In genomic region chr13:98629055-98629454, GRCh38 we compare ENCODE assay signal across 39 cellular contexts.
"Had no signal": no experiment of that assay in that cellular context is flagged by ENCODE, and none has a peak within 500 bp of the region (broad histone marks: within the 10 kb centered on the region; RNA-seq: fewer than 3 reads in every experiment).

No MANE protein-coding gene starts in this region.

- H3K4me3 ChIP-seq: adrenal gland, ascending aorta, breast epithelium, cardiac muscle cell had no signal

- H3K27ac Mint-ChIP-seq: activated naive CD4-positive, alpha-beta T cell treated with anti-CD3 and anti-CD28 coated beads for 36 hours; activated naive CD4-positive, alpha-beta T cell treated with anti-CD3 and anti-CD28 coated beads, Interleukin-2, amount 10 ng/mL, durations not matched to agents 7 days and 5 days; activated naive CD4-positive, alpha-beta T cell treated with anti-CD3 and anti-CD28 coated beads, Interleukin-2, amount 50 U/mL, for 24 hours; activated naive CD4-positive, alpha-beta T cell treated with anti-CD3 and anti-CD28 coated beads, Interleukin-2, amount 50 U/mL, for 72 hours; activated naive CD8-positive, alpha-beta T cell; activated naive CD8-positive, alpha-beta T cell treated with anti-CD3 and anti-CD28 coated beads for 36 hours; activated naive CD8-positive, alpha-beta T cell treated with anti-CD3 and anti-CD28 coated beads, Interleukin-2, amount 10 ng/mL, durations not matched to agents 7 days and 5 days; activated naive CD8-positive, alpha-beta T cell treated with anti-CD3 and anti-CD28 coated beads, Interleukin-2, amount 50 U/mL, for 24 hours; activated T-cell treated with anti-CD3 and anti-CD28 coated beads, Interleukin-2, amount 50 U/mL, for 24 hours; activated T-cell treated with anti-CD3 and anti-CD28 coated beads, Interleukin-2, amount 50 U/mL, for 72 hours; activated T-helper 1 cell treated with anti-CD3 and anti-CD28 coated beads, Interleukin-12 subunit alpha, Interleukin-12 subunit beta, Interleukin-2, Interleukin-4 antibody, amounts not matched to agents 30 ng/mL and 10 ng/mL and 1 ng/mL, durations not matched to agents 14 hours and 24 hours and 36 hours; activated T-helper 17 cell treated with anti-CD3 and anti-CD28 coated beads, Interleukin-2, amount 50 U/mL, for 72 hours; activated T-helper 2 cell treated with anti-CD3 and anti-CD28 coated beads, Interferon-gamma antibody, Interleukin-2, Interleukin-4, amounts not matched to agents 10 μg/mL and 5 μg/mL and 100 μg/mL, durations not matched to agents 14 hours and 24 hours and 36 hours; brain had no signal

- H3K27ac ChIP-seq: adrenal gland, ascending aorta, brain microvascular endothelial cell, breast epithelium, cardiac muscle cell had no signal

- H3K4me1 Mint-ChIP-seq: activated naive CD8-positive, alpha-beta T cell treated with anti-CD3 and anti-CD28 coated beads, Interleukin-2, amount 50 U/mL, for 24 hours had no signal

- H3K36me3 ChIP-seq: adrenal gland, ascending aorta, brain microvascular endothelial cell, breast epithelium, cardiac muscle cell had no signal

- H3K9me3 Mint-ChIP-seq: activated naive CD4-positive, alpha-beta T cell treated with anti-CD3 and anti-CD28 coated beads, Interleukin-2, amount 10 ng/mL, durations not matched to agents 7 days and 5 days; activated naive CD4-positive, alpha-beta T cell treated with anti-CD3 and anti-CD28 coated beads, Interleukin-2, amount 50 U/mL, for 24 hours; activated naive CD4-positive, alpha-beta T cell treated with anti-CD3 and anti-CD28 coated beads, Interleukin-2, amount 50 U/mL, for 72 hours; activated naive CD8-positive, alpha-beta T cell treated with anti-CD3 and anti-CD28 coated beads for 36 hours; activated naive CD8-positive, alpha-beta T cell treated with anti-CD3 and anti-CD28 coated beads, Interleukin-2, amount 10 ng/mL, durations not matched to agents 7 days and 5 days; activated naive CD8-positive, alpha-beta T cell treated with anti-CD3 and anti-CD28 coated beads, Interleukin-2, amount 50 U/mL, for 24 hours; activated T-cell treated with anti-CD3 and anti-CD28 coated beads, Interleukin-2, amount 50 U/mL, for 24 hours; activated T-cell treated with anti-CD3 and anti-CD28 coated beads, Interleukin-2, amount 50 U/mL, for 72 hours; activated T-helper 1 cell treated with anti-CD3 and anti-CD28 coated beads, Interleukin-12 subunit alpha, Interleukin-12 subunit beta, Interleukin-2, Interleukin-4 antibody, amounts not matched to agents 30 ng/mL and 10 ng/mL and 1 ng/mL, durations not matched to agents 14 hours and 24 hours and 36 hours; activated T-helper 17 cell treated with anti-CD3 and anti-CD28 coated beads, Interleukin-2, amount 50 U/mL, for 72 hours; activated T-helper 2 cell treated with anti-CD3 and anti-CD28 coated beads, Interferon-gamma antibody, Interleukin-2, Interleukin-4, amounts not matched to agents 10 μg/mL and 5 μg/mL and 100 μg/mL, durations not matched to agents 14 hours and 24 hours and 36 hours; central memory CD8-positive, alpha-beta T cell had no signal

- H3K9me3 ChIP-seq: adrenal gland, ascending aorta, breast epithelium had no signal

- H3K27me3 ChIP-seq: adrenal gland, ascending aorta, brain microvascular endothelial cell, breast epithelium, cardiac muscle cell had no signal

- H3K36me3 Mint-ChIP-seq: activated naive CD4-positive, alpha-beta T cell treated with anti-CD3 and anti-CD28 coated beads, Interleukin-2, amount 10 ng/mL, durations not matched to agents 7 days and 5 days; activated naive CD4-positive, alpha-beta T cell treated with anti-CD3 and anti-CD28 coated beads, Interleukin-2, amount 50 U/mL, for 72 hours; activated naive CD8-positive, alpha-beta T cell; activated naive CD8-positive, alpha-beta T cell treated with anti-CD3 and anti-CD28 coated beads for 36 hours; activated naive CD8-positive, alpha-beta T cell treated with anti-CD3 and anti-CD28 coated beads, Interleukin-2, amount 10 ng/mL, durations not matched to agents 7 days and 5 days; brain had no signal

- H3K27me3 Mint-ChIP-seq: activated naive CD8-positive, alpha-beta T cell; activated naive CD8-positive, alpha-beta T cell treated with anti-CD3 and anti-CD28 coated beads for 36 hours; activated T-cell treated with anti-CD3 and anti-CD28 coated beads, Interleukin-2, amount 50 U/mL, for 24 hours; brain had no signal

- FAIRE-seq: astrocyte, bronchial epithelial cell had no signal

- H3K4me3 Mint-ChIP-seq: activated naive CD4-positive, alpha-beta T cell treated with anti-CD3 and anti-CD28 coated beads for 36 hours; activated naive CD4-positive, alpha-beta T cell treated with anti-CD3 and anti-CD28 coated beads, Interleukin-2, amount 10 ng/mL, durations not matched to agents 7 days and 5 days; activated naive CD4-positive, alpha-beta T cell treated with anti-CD3 and anti-CD28 coated beads, Interleukin-2, amount 50 U/mL, for 24 hours; activated naive CD8-positive, alpha-beta T cell; activated naive CD8-positive, alpha-beta T cell treated with anti-CD3 and anti-CD28 coated beads for 36 hours; activated naive CD8-positive, alpha-beta T cell treated with anti-CD3 and anti-CD28 coated beads, Interleukin-2, amount 10 ng/mL, durations not matched to agents 7 days and 5 days; activated naive CD8-positive, alpha-beta T cell treated with anti-CD3 and anti-CD28 coated beads, Interleukin-2, amount 50 U/mL, for 24 hours; activated T-cell treated with anti-CD3 and anti-CD28 coated beads, Interleukin-2, amount 50 U/mL, for 24 hours; activated T-cell treated with anti-CD3 and anti-CD28 coated beads, Interleukin-2, amount 50 U/mL, for 4 hours; activated T-cell treated with anti-CD3 and anti-CD28 coated beads, Interleukin-2, amount 50 U/mL, for 72 hours; activated T-helper 1 cell treated with anti-CD3 and anti-CD28 coated beads, Interleukin-12 subunit alpha, Interleukin-12 subunit beta, Interleukin-2, Interleukin-4 antibody, amounts not matched to agents 30 ng/mL and 10 ng/mL and 1 ng/mL, durations not matched to agents 14 hours and 24 hours and 36 hours; activated T-helper 17 cell treated with anti-CD3 and anti-CD28 coated beads, Interleukin-2, amount 50 U/mL, for 72 hours; brain; central memory CD8-positive, alpha-beta T cell had no signal

- ATAC-seq: activated naive CD4-positive, alpha-beta T cell treated with anti-CD3 and anti-CD28 coated beads, Interleukin-2, amount 50 U/mL, for 72 hours; activated naive CD8-positive, alpha-beta T cell treated with anti-CD3 and anti-CD28 coated beads, Interleukin-2, amount 50 U/mL, for 24 hours; activated T-cell treated with anti-CD3 and anti-CD28 coated beads, Interleukin-2, amount 50 U/mL, for 4 hours; activated T-cell treated with anti-CD3 and anti-CD28 coated beads, Interleukin-2, amount 50 U/mL, for 72 hours; activated T-helper 17 cell treated with anti-CD3 and anti-CD28 coated beads, Interleukin-2, amount 50 U/mL, for 72 hours had no signal

- H3K4me1 ChIP-seq: adrenal gland, ascending aorta, breast epithelium had no signal

- DNase-seq: activated effector memory CD4-positive, alpha-beta T cell treated with anti-CD3 and anti-CD28 coated beads, Interleukin-2, amount 50 U/mL, for 16 hours; activated effector memory CD4-positive, alpha-beta T cell treated with Interleukin-2 at 50 U/mL for 16 hours; activated gamma-delta T cell; activated gamma-delta T cell treated with Interleukin-2 at 50 U/mL for 16 hours; activated naive CD4-positive, alpha-beta T cell; activated naive CD4-positive, alpha-beta T cell treated with anti-CD3 and anti-CD28 coated beads for 36 hours; activated naive CD4-positive, alpha-beta T cell treated with anti-CD3 and anti-CD28 coated beads, Interleukin-2, amount 10 ng/mL, durations not matched to agents 7 days and 5 days; activated naive CD4-positive, alpha-beta T cell treated with anti-CD3 and anti-CD28 coated beads, Interleukin-2, amount 50 U/mL, for 16 hours; activated naive CD4-positive, alpha-beta T cell treated with Interleukin-2 at 50 U/mL for 16 hours; activated naive CD8-positive, alpha-beta T cell treated with anti-CD3 and anti-CD28 coated beads for 36 hours; activated naive CD8-positive, alpha-beta T cell treated with anti-CD3 and anti-CD28 coated beads, Interleukin-2, amount 10 ng/mL, durations not matched to agents 7 days and 5 days; activated naive CD8-positive, alpha-beta T cell treated with anti-CD3 and anti-CD28 coated beads, Interleukin-2, amount 50 U/mL, for 24 hours; activated T-cell treated with anti-CD3 and anti-CD28 coated beads, Interleukin-2, amount 50 U/mL, for 1 hour; activated T-cell treated with anti-CD3 and anti-CD28 coated beads, Interleukin-2, amount 50 U/mL, for 24 hours; activated T-cell treated with anti-CD3 and anti-CD28 coated beads, Interleukin-2, amount 50 U/mL, for 4 hours; activated T-cell treated with anti-CD3 and anti-CD28 coated beads, Interleukin-2, amount 50 U/mL, for 48 hours; activated T-cell treated with anti-CD3 and anti-CD28 coated beads, Interleukin-2, amount 50 U/mL, for 72 hours; adrenal gland; amniotic stem cell; amygdala; anterior cingulate cortex; aorta; brain microvascular endothelial cell; caudate nucleus; central memory CD4-positive, alpha-beta T cell; cerebellar nuclear complex had no signal
